In the genomic region with DNA sequence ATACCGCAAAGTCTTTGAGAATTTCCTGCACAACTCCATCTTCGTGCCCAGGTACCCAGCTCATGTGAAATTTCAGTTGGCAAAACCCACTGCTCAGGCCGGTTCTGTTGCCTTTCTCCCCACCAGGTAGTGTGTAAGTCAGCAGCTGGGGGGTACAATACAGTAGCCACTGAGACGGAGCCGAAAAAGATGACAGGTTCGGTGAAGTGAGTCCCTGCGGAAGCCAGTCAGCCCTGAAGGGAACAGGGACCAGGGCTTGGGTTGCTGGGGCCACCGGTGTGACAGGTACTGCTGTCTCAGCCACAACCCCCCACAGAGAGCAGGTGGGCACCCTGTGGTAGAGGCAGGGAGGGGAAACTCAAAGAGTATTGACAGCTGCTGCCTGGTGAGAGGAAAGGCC, we compare ENCODE assay signal across 27 cellular contexts.
"Had no signal": no experiment of that assay in that cellular context is flagged by ENCODE, and none has a peak within 500 bp of the region (broad histone marks: within the 10 kb centered on the region; RNA-seq: fewer than 3 reads in every experiment).

No MANE protein-coding gene starts in this region.

- H3K9me3 ChIP-seq: SJCRH30, SK-N-SH had no signal

- H3K27me3 Mint-ChIP-seq: activated CD4-positive, alpha-beta memory T cell treated with anti-CD3 and anti-CD28 coated beads, Interleukin-2, amount 10 ng/mL, durations not matched to agents 7 days and 5 days; activated CD4-positive, alpha-beta T cell treated with anti-CD3 and anti-CD28 coated beads for 36 hours; activated naive CD4-positive, alpha-beta T cell treated with anti-CD3 and anti-CD28 coated beads, Interleukin-2, amount 10 ng/mL, durations not matched to agents 7 days and 5 days; activated naive CD8-positive, alpha-beta T cell treated with anti-CD3 and anti-CD28 coated beads for 36 hours had no signal

- H3K9me3 Mint-ChIP-seq: activated CD4-positive, alpha-beta memory T cell treated with anti-CD3 and anti-CD28 coated beads, Interleukin-2, amount 10 ng/mL, durations not matched to agents 7 days and 5 days; activated naive CD8-positive, alpha-beta T cell treated with anti-CD3 and anti-CD28 coated beads for 36 hours; activated T-helper 2 cell treated with anti-CD3 and anti-CD28 coated beads, Interferon-gamma antibody, Interleukin-2, Interleukin-4, amounts not matched to agents 10 μg/mL and 5 μg/mL and 100 μg/mL, durations not matched to agents 14 hours and 24 hours and 36 hours; IgD-negative memory B cell had no signal

- DNase-seq: activated CD4-positive, alpha-beta memory T cell treated with anti-CD3 and anti-CD28 coated beads, Interleukin-2, amount 10 ng/mL, durations not matched to agents 7 days and 5 days; activated CD4-positive, alpha-beta T cell treated with anti-CD3 and anti-CD28 coated beads for 36 hours; activated CD4-positive, alpha-beta T cell treated with anti-CD3 and anti-CD28 coated beads, Interleukin-2, amount 50 U/mL, for 1 hour; activated gamma-delta T cell treated with Interleukin-2 at 50 U/mL for 16 hours; activated naive CD4-positive, alpha-beta T cell treated with anti-CD3 and anti-CD28 coated beads, Interleukin-2, amount 10 ng/mL, durations not matched to agents 7 days and 5 days; activated naive CD8-positive, alpha-beta T cell treated with anti-CD3 and anti-CD28 coated beads for 36 hours; activated T-cell treated with anti-CD3 and anti-CD28 coated beads for 4 hours; activated T-cell treated with anti-CD3 and anti-CD28 coated beads, Interleukin-2, amount 50 U/mL, for 48 hours; KG1; NCI-H1092; NCI-H1436; NCI-H1930; NCI-H2171; NCI-H2227 treated with DMSO at 0.1 percent for 48 hours; NCI-H446 treated with DMSO at 0.1 percent for 48 hours; NCI-H69; NK-92 treated with Interleukin-12 subunit alpha and Interleukin-12 subunit beta, amount 100 ng/mL, for 24 hours; OCI-M1; Right ventricle myocardium superior; RPMI8226; SJCRH30; SK-N-SH; T-helper 1 cell; WERI-Rb-1 had no signal

- H3K27ac ChIP-seq: SJCRH30, WERI-Rb-1 had no signal

- H3K4me1 ChIP-seq: SJCRH30 had no signal

- ATAC-seq: activated CD4-positive, alpha-beta T cell treated with anti-CD3 and anti-CD28 coated beads for 36 hours; Panc1 had no signal

- H3K27ac Mint-ChIP-seq: activated CD4-positive, alpha-beta memory T cell treated with anti-CD3 and anti-CD28 coated beads, Interleukin-2, amount 10 ng/mL, durations not matched to agents 7 days and 5 days; activated CD4-positive, alpha-beta T cell treated with anti-CD3 and anti-CD28 coated beads for 36 hours; activated naive CD4-positive, alpha-beta T cell treated with anti-CD3 and anti-CD28 coated beads, Interleukin-2, amount 10 ng/mL, durations not matched to agents 7 days and 5 days; activated naive CD8-positive, alpha-beta T cell treated with anti-CD3 and anti-CD28 coated beads for 36 hours; activated T-helper 2 cell treated with anti-CD3 and anti-CD28 coated beads, Interferon-gamma antibody, Interleukin-2, Interleukin-4, amounts not matched to agents 10 μg/mL and 5 μg/mL and 100 μg/mL, durations not matched to agents 14 hours and 24 hours and 36 hours; IgD-negative memory B cell had no signal

- H3K27me3 ChIP-seq: SJCRH30 had no signal

- H3K4me3 ChIP-seq: SJCRH30 had no signal

- H3K4me3 Mint-ChIP-seq: activated CD4-positive, alpha-beta memory T cell treated with anti-CD3 and anti-CD28 coated beads, Interleukin-2, amount 10 ng/mL, durations not matched to agents 7 days and 5 days; activated CD4-positive, alpha-beta T cell treated with anti-CD3 and anti-CD28 coated beads for 36 hours; activated naive CD4-positive, alpha-beta T cell treated with anti-CD3 and anti-CD28 coated beads, Interleukin-2, amount 10 ng/mL, durations not matched to agents 7 days and 5 days; activated naive CD8-positive, alpha-beta T cell treated with anti-CD3 and anti-CD28 coated beads for 36 hours; IgD-negative memory B cell had no signal
